Comparison of ENCODE assay signal across 8 cellular contexts in genomic region chr21:33325222-33326067, GRCh38. TPM values are rescaled to one million over a fixed set of nuclear protein-coding genes. Genes with fewer than 3 reads are reported as not detected.
DNase-seq lines count a peak whose midpoint lies in the region; ATAC-seq and TF ChIP-seq lines count a peak whose summit lies in the region.

No MANE protein-coding gene starts in this region.

- no peaks in the 10 kb centered on the region for H3K27me3 ChIP-seq in mucosa of stomach (ENCODE audit: control insufficient read depth, insufficient read depth, low read length)

- H3K9ac ChIP-seq in mucosa of stomach (ENCODE audit: low read length) = peak overlapping the region; percentile 98

- H3K4me3 ChIP-seq in AG09309 (ENCODE audit: control insufficient read depth, low read depth, low read length) = peak overlapping the region; percentile 93
- H3K4me3 ChIP-seq in epithelial cell of proximal tubule (ENCODE audit: low read depth, low read length) = peak overlapping the region; percentile 94
- peak overlapping the region; percentile 81 for H3K4me3 ChIP-seq in mucosa of stomach (ENCODE audit: low read length)

- DNase-seq in AG09309 (ENCODE audit: low read depth) = peak; percentile 28
- peak; percentile 38 to 72 for DNase-seq in NCI-H526 (lab: John Stamatoyannopoulos, UW)
- peak; percentile 22 for DNase-seq in activated CD8-positive, alpha-beta memory T cell treated with anti-CD3 and anti-CD28 coated beads, Interleukin-2, amount 50 U/mL, for 1 hour (ENCODE audit: extremely low read depth)
- DNase-seq in epithelial cell of proximal tubule (ENCODE audit: low read depth) = peak; percentile 29
- peak; percentile 32 to 50 for DNase-seq in stimulated activated CD8-positive, alpha-beta memory T cell treated with anti-CD3 and anti-CD28 coated beads, Interleukin-7, amount 100 ng/mL, for 1 hour (ENCODE audit: low read depth in 2 of 2)

- no peaks in the 10 kb centered on the region for H3K4me1 ChIP-seq in mucosa of stomach (ENCODE audit: control insufficient read depth, insufficient read depth, low read length)

- no peaks in the 10 kb centered on the region for H3K9me3 ChIP-seq in mucosa of stomach (ENCODE audit: control insufficient read depth, low read length)

- peak; percentile 30 for ATAC-seq in GM18867 (IDR thresholded peaks at IDR 0.05; ENCODE audit: unreplicated experiment)
- ATAC-seq in HG03108 (IDR thresholded peaks at IDR 0.05; ENCODE audit: unreplicated experiment) = peak; percentile 38

- no peaks in the 10 kb centered on the region for H3K36me3 ChIP-seq in mucosa of stomach (ENCODE audit: control insufficient read depth, insufficient read depth, low read length)

- TF ChIP-seq CTCF in AG09309 (IDR thresholded peaks at IDR 0.05; ENCODE audit: control insufficient read depth, insufficient read depth, low read depth, low read length, missing control alignments) = no peak
- TF ChIP-seq CTCF in epithelial cell of proximal tubule (conservative IDR thresholded peaks at IDR 0.05; ENCODE audit: low read depth, low read length) = no peak

RNA-seq across cellular contexts. Expression of gene IFNAR1, which starts 0.7 kb away (rescaled TPM):
- 8.6 and 8.8 TPM in 2 replicates for total RNA-seq in epithelial cell of proximal tubule

RNA-seq across cellular contexts. Expression of gene IL10RB, which starts 59.3 kb away (rescaled TPM):
- 11.0 and 16.7 TPM in 2 replicates for total RNA-seq in epithelial cell of proximal tubule

Comparison
In these comparisons a context has a peak if more than half of its experiments do, and no peak if none do; other contexts are left out.
1. Peak in every context shown above with its lines: DNase-seq, ATAC-seq and H3K4me3 ChIP-seq.